Comparison of ENCODE assay signal across 9 cellular contexts in the genomic region with DNA sequence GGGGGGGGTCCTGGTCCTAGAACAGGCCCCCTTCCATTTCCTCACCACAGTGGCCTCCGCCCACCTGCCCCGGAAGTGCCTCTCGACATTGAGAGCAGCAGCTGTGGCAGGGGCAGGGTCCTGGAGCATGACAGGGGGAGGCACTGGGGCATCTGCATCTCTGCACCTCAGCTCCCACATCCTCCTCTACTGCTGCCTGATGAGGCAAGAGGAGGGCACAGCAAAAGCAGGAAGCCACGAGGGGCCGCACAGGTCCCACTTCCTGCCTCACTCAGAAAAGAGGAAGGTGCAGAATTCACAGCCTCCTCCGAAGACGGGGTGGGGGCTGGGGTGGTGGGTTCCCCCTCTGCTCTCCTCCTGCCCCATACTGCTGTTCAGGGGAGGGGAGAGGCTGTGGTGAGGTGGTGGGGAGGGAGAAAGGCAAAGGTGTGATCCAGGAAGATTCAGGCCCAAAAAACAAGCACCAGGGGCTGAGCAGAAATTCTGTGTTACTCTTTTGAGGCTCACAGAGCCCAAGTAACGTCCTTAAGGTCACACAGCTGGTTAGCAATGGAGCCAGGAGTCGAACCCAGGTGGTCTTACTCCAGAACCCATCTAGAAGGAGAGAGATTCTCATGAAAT. TPM values are rescaled to one million over a fixed set of nuclear protein-coding genes. Genes with fewer than 3 reads are reported as not detected.
DNase-seq lines count a peak whose midpoint lies in the region; ATAC-seq and TF ChIP-seq lines count a peak whose summit lies in the region.
"Had no signal": no experiment of that assay in that cellular context is flagged by ENCODE, and none has a peak within 500 bp of the region (broad histone marks: within the 10 kb centered on the region; RNA-seq: fewer than 3 reads in every experiment).

No MANE protein-coding gene starts in this region.

- intact Hi-C loops in A673 (cut with micrococcal nuclease; ENCODE audit: unreplicated experiment): no loop called here

- H3K9ac ChIP-seq in subcutaneous abdominal adipose tissue (ENCODE audit: low read length in 5 of 5): peak overlapping the region in 1 of 5 donors; percentile 25

- H3K4me3 ChIP-seq in SJCRH30 (no peak overlapping the region), subcutaneous abdominal adipose tissue (ENCODE audit: low read depth in 1 of 5, low read length in 5 of 5) (no peak overlapping the region), A673 (ENCODE audit: low read depth, low read length, poor library complexity, severe bottlenecking) (no peak overlapping the region)
- H3K4me3 ChIP-seq: SJSA1 had no signal

- peaks cover 5% of the 10 kb centered on the region for H3K4me1 ChIP-seq in SJCRH30
- H3K4me1 ChIP-seq in subcutaneous abdominal adipose tissue (ENCODE audit: control insufficient read depth in 5 of 5, insufficient read depth in 5 of 5, low read length in 5 of 5): peaks cover 10 to 44% (median 40%) of the 10 kb centered on the region in 5 donors
- H3K4me1 ChIP-seq in A673 (ENCODE audit: insufficient read depth, low read length, poor library complexity, severe bottlenecking): peaks cover 10% of the 10 kb centered on the region
- H3K4me1 ChIP-seq: SJSA1 had no signal

- DNase-seq in SJCRH30: peak; percentile 59
- peak; percentile 76 for DNase-seq in activated naive CD4-positive, alpha-beta T cell treated with Interleukin-2 at 50 U/mL for 16 hours
- peak; percentile 47 for DNase-seq in midbrain (lab: John Stamatoyannopoulos, UW)
- DNase-seq in NCI-H446 treated with DMSO at 0.1 percent for 48 hours (lab: John Stamatoyannopoulos, UW): no peak
- DNase-seq in A673 (ENCODE audit: low spot score): no peak

- H3K27ac ChIP-seq in SJCRH30: peak overlapping the region; percentile 12; the same call in 1 of the 2 replicates
- peak overlapping the region; percentile 81 for H3K27ac ChIP-seq in subcutaneous abdominal adipose tissue (ENCODE audit: low read depth, low read length)
- no peak overlapping the region for H3K27ac ChIP-seq in A673 (ENCODE audit: low read depth, low read length, poor library complexity, severe bottlenecking)
- H3K27ac ChIP-seq: SJSA1 had no signal

- BruUV-seq in A673 (replicated peaks; lab: Mats Ljungman, UMichigan): no TSS peak

- H3K36me3 ChIP-seq in SJCRH30: no peaks in the 10 kb centered on the region
- H3K36me3 ChIP-seq in subcutaneous abdominal adipose tissue (ENCODE audit: control insufficient read depth in 5 of 5, insufficient read depth in 5 of 5, low read length in 5 of 5): peaks cover 0 to 61% (median 55%) of the 10 kb centered on the region in 5 donors
- peaks cover 22% of the 10 kb centered on the region for H3K36me3 ChIP-seq in A673 (ENCODE audit: insufficient read depth, low read length, poor library complexity, severe bottlenecking)
- H3K36me3 ChIP-seq: SJSA1 had no signal

- no peak for TF ChIP-seq CTCF in A673 (conservative IDR thresholded peaks at IDR 0.05; ENCODE audit: low read depth, low read length)

- POLR2A ChIA-PET in A673 (lab: Charles Lee; ENCODE audit: low non-redundant PET): interaction anchor here (0.6 to 0.7 kb wide), 2 partner anchors 575 to 1499 kb away, joined by 3 to 10 read pairs; no protein-coding TSS in a partner anchor

- ATAC-seq in GM18870 (IDR thresholded peaks at IDR 0.05; ENCODE audit: unreplicated experiment): peak; percentile 94
- peak; percentile 68 for ATAC-seq in HG03060 (IDR thresholded peaks at IDR 0.05; ENCODE audit: low read depth, unreplicated experiment)

- H3K9me3 ChIP-seq in SJCRH30 (replicated peaks): no peaks in the 10 kb centered on the region
- peaks cover 0 to 2% (median 0%) of the 10 kb centered on the region in 5 donors for H3K9me3 ChIP-seq in subcutaneous abdominal adipose tissue (ENCODE audit: control insufficient read depth in 5 of 5, low read length in 5 of 5)
- H3K9me3 ChIP-seq in A673 (ENCODE audit: low read depth, low read length, poor library complexity, severe bottlenecking): no peaks in the 10 kb centered on the region
- H3K9me3 ChIP-seq: SJSA1 had no signal

- CTCF ChIA-PET in A673 (lab: Charles Lee): no interaction called here

- H3K27me3 ChIP-seq in SJCRH30 (no peaks in the 10 kb centered on the region), subcutaneous abdominal adipose tissue (ENCODE audit: control insufficient read depth in 5 of 5, insufficient read depth in 4 of 5, low read length in 5 of 5) (peaks cover 0 to 2% (median 0%) of the 10 kb centered on the region in 5 donors), A673 (replicated peaks; ENCODE audit: insufficient read depth, low read depth, low read length, poor library complexity) (no peaks in the 10 kb centered on the region)
- H3K27me3 ChIP-seq: SJSA1 had no signal

RNA-seq across cellular contexts. Expression of a gene that starts 14.7 kb away (rescaled TPM):
- total RNA-seq in SJCRH30 (2014; rRNA removed; shearing (Covaris generic)): 2.0 and 3.1 TPM in 2 replicates
- total RNA-seq in A673 (2021): 20.4 and 28.8 TPM in 2 replicates

RNA-seq across cellular contexts. Expression of a gene that starts 43.4 kb away (rescaled TPM):
- total RNA-seq in SJCRH30 (2014; rRNA removed; shearing (Covaris generic)): not detected in 2 replicates
- total RNA-seq in A673 (2021): not detected in 2 replicates
- total RNA-seq: SJSA1 had no signal

RNA-seq across cellular contexts. Expression of a gene that starts 50.2 kb away (rescaled TPM):
- not detected in 2 replicates for total RNA-seq in SJCRH30 (2014; rRNA removed; shearing (Covaris generic))
- not detected in 2 replicates for total RNA-seq in A673 (2021)
- total RNA-seq: SJSA1 had no signal

Comparison
In these comparisons a context has a peak if more than half of its experiments do, and no peak if none do; other contexts are left out.
1. DNase-seq: peak in SJCRH30 (2 of 2), activated naive CD4-positive, alpha-beta T cell treated with Interleukin-2 at 50 U/mL for 16 hours (single experiment) and midbrain (single experiment); none in NCI-H446 treated with DMSO at 0.1 percent for 48 hours (single experiment) and A673 (single experiment).